ENCODE assay signal across 29 cellular contexts in the genomic region with DNA sequence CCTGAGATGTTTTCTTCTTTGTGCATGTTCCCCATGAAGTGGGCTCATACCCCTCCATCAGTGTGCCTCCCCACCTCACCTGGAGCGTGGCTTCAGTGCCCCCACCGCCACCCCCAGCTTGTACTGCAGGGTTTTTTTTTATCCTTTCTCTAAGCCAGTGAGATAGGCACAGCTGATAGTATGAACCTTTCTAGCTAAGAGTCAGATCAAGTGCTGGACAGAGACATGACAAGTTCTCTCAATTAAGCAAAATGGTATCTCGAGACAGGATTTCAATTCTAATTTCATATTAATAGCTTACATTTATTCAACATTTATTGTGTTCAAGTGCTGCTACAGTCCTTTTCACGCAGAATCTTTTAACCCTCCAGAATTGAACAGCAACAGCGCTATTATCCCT.
"Had no signal": no experiment of that assay in that cellular context is flagged by ENCODE, and none has a peak within 500 bp of the region (broad histone marks: within the 10 kb centered on the region; RNA-seq: fewer than 3 reads in every experiment).

No MANE protein-coding gene starts in this region.

- H3K27ac Mint-ChIP-seq: activated CD4-positive, alpha-beta memory T cell treated with anti-CD3 and anti-CD28 coated beads, Interleukin-2, amount 10 ng/mL, durations not matched to agents 7 days and 5 days; activated CD4-positive, alpha-beta T cell treated with anti-CD3 and anti-CD28 coated beads, Interleukin-2, amount 10 ng/mL, durations not matched to agents 7 days and 5 days; activated naive CD4-positive, alpha-beta T cell treated with anti-CD3 and anti-CD28 coated beads, Interleukin-2, amount 50 U/mL, for 24 hours; activated naive CD8-positive, alpha-beta T cell treated with anti-CD3 and anti-CD28 coated beads, Interleukin-2, amount 50 U/mL, for 24 hours; activated T-cell treated with anti-CD3 and anti-CD28 coated beads, Interleukin-2, amount 50 U/mL, for 24 hours; activated T-cell treated with anti-CD3 and anti-CD28 coated beads, Interleukin-2, amount 50 U/mL, for 72 hours; WTC11 had no signal

- H3K27ac ChIP-seq: adrenal gland, body of pancreas, epithelial cell of prostate, esophagus squamous epithelium, gastroesophageal sphincter had no signal

- H3K4me1 ChIP-seq: adrenal gland had no signal

- H3K9me3 ChIP-seq: adrenal gland, body of pancreas, esophagus squamous epithelium, gastroesophageal sphincter had no signal

- H3K27me3 ChIP-seq: adrenal gland, body of pancreas, esophagus squamous epithelium, gastroesophageal sphincter had no signal

- H3K36me3 Mint-ChIP-seq: activated naive CD4-positive, alpha-beta T cell treated with anti-CD3 and anti-CD28 coated beads, Interleukin-2, amount 50 U/mL, for 24 hours; WTC11 had no signal

- H3K9me3 Mint-ChIP-seq: activated CD4-positive, alpha-beta memory T cell treated with anti-CD3 and anti-CD28 coated beads, Interleukin-2, amount 10 ng/mL, durations not matched to agents 7 days and 5 days; activated CD4-positive, alpha-beta T cell treated with anti-CD3 and anti-CD28 coated beads, Interleukin-2, amount 10 ng/mL, durations not matched to agents 7 days and 5 days; activated naive CD4-positive, alpha-beta T cell treated with anti-CD3 and anti-CD28 coated beads, Interleukin-2, amount 50 U/mL, for 24 hours; activated naive CD8-positive, alpha-beta T cell treated with anti-CD3 and anti-CD28 coated beads, Interleukin-2, amount 50 U/mL, for 24 hours; activated T-cell treated with anti-CD3 and anti-CD28 coated beads, Interleukin-2, amount 50 U/mL, for 24 hours; activated T-cell treated with anti-CD3 and anti-CD28 coated beads, Interleukin-2, amount 50 U/mL, for 72 hours; effector memory CD8-positive, alpha-beta T cell; WTC11 had no signal

- ATAC-seq: activated naive CD8-positive, alpha-beta T cell treated with anti-CD3 and anti-CD28 coated beads, Interleukin-2, amount 50 U/mL, for 24 hours; activated T-cell treated with anti-CD3 and anti-CD28 coated beads, Interleukin-2, amount 50 U/mL, for 72 hours; body of pancreas; effector memory CD8-positive, alpha-beta T cell; gastroesophageal sphincter; WTC11 had no signal

- H3K27me3 Mint-ChIP-seq: activated CD4-positive, alpha-beta memory T cell treated with anti-CD3 and anti-CD28 coated beads, Interleukin-2, amount 10 ng/mL, durations not matched to agents 7 days and 5 days; activated CD4-positive, alpha-beta T cell treated with anti-CD3 and anti-CD28 coated beads, Interleukin-2, amount 10 ng/mL, durations not matched to agents 7 days and 5 days; activated naive CD4-positive, alpha-beta T cell treated with anti-CD3 and anti-CD28 coated beads, Interleukin-2, amount 50 U/mL, for 24 hours; activated naive CD8-positive, alpha-beta T cell treated with anti-CD3 and anti-CD28 coated beads, Interleukin-2, amount 50 U/mL, for 24 hours; activated T-cell treated with anti-CD3 and anti-CD28 coated beads, Interleukin-2, amount 50 U/mL, for 24 hours; effector memory CD8-positive, alpha-beta T cell had no signal

- H3K4me3 ChIP-seq: adrenal gland, body of pancreas, esophagus squamous epithelium, gastroesophageal sphincter had no signal

- H3K36me3 ChIP-seq: adrenal gland, esophagus squamous epithelium, gastroesophageal sphincter had no signal

- H3K4me1 Mint-ChIP-seq: activated CD4-positive, alpha-beta memory T cell treated with anti-CD3 and anti-CD28 coated beads, Interleukin-2, amount 10 ng/mL, durations not matched to agents 7 days and 5 days; activated CD4-positive, alpha-beta T cell treated with anti-CD3 and anti-CD28 coated beads, Interleukin-2, amount 10 ng/mL, durations not matched to agents 7 days and 5 days had no signal

- H3K4me3 Mint-ChIP-seq: activated CD4-positive, alpha-beta memory T cell treated with anti-CD3 and anti-CD28 coated beads, Interleukin-2, amount 10 ng/mL, durations not matched to agents 7 days and 5 days; activated CD4-positive, alpha-beta T cell treated with anti-CD3 and anti-CD28 coated beads, Interleukin-2, amount 10 ng/mL, durations not matched to agents 7 days and 5 days; activated naive CD4-positive, alpha-beta T cell treated with anti-CD3 and anti-CD28 coated beads, Interleukin-2, amount 50 U/mL, for 24 hours; activated naive CD8-positive, alpha-beta T cell treated with anti-CD3 and anti-CD28 coated beads, Interleukin-2, amount 50 U/mL, for 24 hours; activated T-cell treated with anti-CD3 and anti-CD28 coated beads, Interleukin-2, amount 50 U/mL, for 24 hours; activated T-cell treated with anti-CD3 and anti-CD28 coated beads, Interleukin-2, amount 50 U/mL, for 72 hours; effector memory CD8-positive, alpha-beta T cell; WTC11 had no signal

- DNase-seq: activated CD4-positive, alpha-beta memory T cell treated with anti-CD3 and anti-CD28 coated beads, Interleukin-2, amount 10 ng/mL, durations not matched to agents 7 days and 5 days; activated CD4-positive, alpha-beta T cell treated with anti-CD3 and anti-CD28 coated beads for 1 hour; activated CD4-positive, alpha-beta T cell treated with anti-CD3 and anti-CD28 coated beads for 4 hours; activated CD4-positive, alpha-beta T cell treated with anti-CD3 and anti-CD28 coated beads, Interleukin-2, amount 10 ng/mL, durations not matched to agents 7 days and 5 days; activated CD4-positive, alpha-beta T cell treated with anti-CD3 and anti-CD28 coated beads, Interleukin-2, amount 50 U/mL, for 4 hours; activated CD8-positive, alpha-beta memory T cell treated with anti-CD3 and anti-CD28 coated beads, Interleukin-2, amount 50 U/mL, for 48 hours; activated effector memory CD4-positive, alpha-beta T cell treated with Interleukin-2 at 50 U/mL for 16 hours; activated gamma-delta T cell treated with Interleukin-2 at 50 U/mL for 16 hours; activated naive CD4-positive, alpha-beta T cell treated with Interleukin-2 at 50 U/mL for 16 hours; activated naive CD8-positive, alpha-beta T cell treated with anti-CD3 and anti-CD28 coated beads, Interleukin-2, amount 50 U/mL, for 24 hours; activated T-cell treated with anti-CD3 and anti-CD28 coated beads for 4 hours; activated T-cell treated with anti-CD3 and anti-CD28 coated beads, Interleukin-2, amount 50 U/mL, for 24 hours; activated T-cell treated with anti-CD3 and anti-CD28 coated beads, Interleukin-2, amount 50 U/mL, for 72 hours; adrenal gland; amygdala; aorta; body of pancreas; caudate nucleus; cortex of kidney; dermis blood vessel endothelial cell; effector CD4-positive, alpha-beta T cell; effector memory CD8-positive, alpha-beta T cell; esophagus squamous epithelium; foreskin melanocyte; T-helper 2 cell had no signal
